9 cellular contexts compared by ENCODE assay signal in the genomic region with DNA sequence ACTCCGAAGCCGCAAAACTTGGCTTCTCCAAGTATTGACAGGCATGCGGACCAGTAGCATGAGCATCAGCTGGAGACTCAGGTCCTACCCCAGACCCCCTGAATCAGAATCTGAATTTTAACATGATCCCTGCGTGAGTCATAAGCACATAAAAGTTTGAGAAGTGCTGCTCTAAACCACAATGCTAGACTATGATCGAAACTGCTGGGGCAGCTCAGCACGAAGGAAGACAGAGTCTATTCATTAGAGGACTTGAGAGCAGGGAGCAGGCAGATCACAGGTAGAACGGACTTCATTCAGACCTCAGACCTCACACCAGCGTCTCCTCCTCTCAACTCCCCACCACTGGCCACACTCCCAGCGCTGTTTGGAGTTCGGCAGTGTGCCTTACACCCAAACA. TPM values are rescaled to one million over a fixed set of nuclear protein-coding genes. Genes with fewer than 3 reads are reported as not detected.
DNase-seq lines count a peak whose midpoint lies in the region; ATAC-seq and TF ChIP-seq lines count a peak whose summit lies in the region.
"Had no signal": no experiment of that assay in that cellular context is flagged by ENCODE, and none has a peak within 500 bp of the region (broad histone marks: within the 10 kb centered on the region; RNA-seq: fewer than 3 reads in every experiment).

No MANE protein-coding gene starts in this region.

- H3K27ac ChIP-seq in foreskin keratinocyte = no peak overlapping the region
- no peak overlapping the region for H3K27ac ChIP-seq in right lobe of liver

- no peaks in the 10 kb centered on the region for H3K9me3 ChIP-seq in right lobe of liver

- no peak for TF ChIP-seq POLR2A in right lobe of liver (IDR thresholded peaks at IDR 0.05)

- no peaks in the 10 kb centered on the region for H3K27me3 ChIP-seq in foreskin keratinocyte
- no peaks in the 10 kb centered on the region for H3K27me3 ChIP-seq in right lobe of liver

- intact Hi-C loops in activated CD4-positive, alpha-beta memory T cell treated with anti-CD3 and anti-CD28 coated beads for 36 hours (cut with micrococcal nuclease) = loop anchor here (1.0 kb wide), 3 partner anchors 8 to 22 kb away; no protein-coding TSS in a partner anchor
- intact Hi-C loops in right lobe of liver (cut with DNase I) = no loop called here

- H3K9me3 Mint-ChIP-seq in activated CD4-positive, alpha-beta memory T cell treated with anti-CD3 and anti-CD28 coated beads for 36 hours = no peaks in the 10 kb centered on the region

- ATAC-seq in GM21786 (IDR thresholded peaks at IDR 0.05; ENCODE audit: unreplicated experiment) (peak; percentile 66), foreskin keratinocyte (peak; percentile 46), HG03342 (IDR thresholded peaks at IDR 0.05; ENCODE audit: unreplicated experiment) (no peak), GM18870 (IDR thresholded peaks at IDR 0.05; ENCODE audit: unreplicated experiment) (no peak), right lobe of liver (no peak)
- ATAC-seq: left ventricle myocardium superior had no signal

- DNase-seq in AG20443 (ENCODE audit: low spot score) (peak; percentile 37), foreskin keratinocyte (no peak), retina (no peak), right lobe of liver (no peak)
- peak; percentile 80 for DNase-seq in activated CD4-positive, alpha-beta memory T cell treated with anti-CD3 and anti-CD28 coated beads for 36 hours
- DNase-seq: left ventricle myocardium superior had no signal

- POLR2A ChIA-PET in activated CD4-positive, alpha-beta memory T cell treated with anti-CD3 and anti-CD28 coated beads for 36 hours (lab: Charles Lee) = interaction anchor here (1.0 kb wide), 1 partner anchor 18 kb away, joined by 3 read pairs; no protein-coding TSS in a partner anchor

- WGBS in right lobe of liver (ENCODE audit: insufficient coverage, low coverage, low lambda C conversion rate, missing lambda C conversion rate) = 81% methylated on average over 8 of the region's 10 CpGs

- H3K27me3 Mint-ChIP-seq in activated CD4-positive, alpha-beta memory T cell treated with anti-CD3 and anti-CD28 coated beads for 36 hours = no peaks in the 10 kb centered on the region

- H3K36me3 ChIP-seq in right lobe of liver = peaks cover 0 to 22% (median 0%) of the 10 kb centered on the region in 4 donors

- H3K4me1 ChIP-seq in foreskin keratinocyte = no peaks in the 10 kb centered on the region
- H3K4me1 ChIP-seq in right lobe of liver = peaks cover 0 to 18% (median 0%) of the 10 kb centered on the region in 4 donors

- peaks cover 56% of the 10 kb centered on the region for H3K4me1 Mint-ChIP-seq in activated CD4-positive, alpha-beta memory T cell treated with anti-CD3 and anti-CD28 coated beads for 36 hours (ENCODE audit: low read depth)

- peak overlapping the region; percentile 84 for H3K27ac Mint-ChIP-seq in activated CD4-positive, alpha-beta memory T cell treated with anti-CD3 and anti-CD28 coated beads for 36 hours

- CTCF ChIA-PET in activated CD4-positive, alpha-beta memory T cell treated with anti-CD3 and anti-CD28 coated beads for 36 hours (lab: Charles Lee) = interaction anchor here (0.5 to 5.5 kb wide), 7 partner anchors 9 to 224 kb away, joined by 3 to 77 read pairs (median 4); no protein-coding TSS in a partner anchor

- TF ChIP-seq CTCF in foreskin keratinocyte (conservative IDR thresholded peaks at IDR 0.05) = no peak
- no peak for TF ChIP-seq CTCF in right lobe of liver (IDR thresholded peaks at IDR 0.05)

- no peak overlapping the region for H3K4me3 ChIP-seq in right lobe of liver

- peaks cover 10% of the 10 kb centered on the region for H3K36me3 Mint-ChIP-seq in activated CD4-positive, alpha-beta memory T cell treated with anti-CD3 and anti-CD28 coated beads for 36 hours

- peak overlapping the region; percentile 44 for H3K4me3 Mint-ChIP-seq in activated CD4-positive, alpha-beta memory T cell treated with anti-CD3 and anti-CD28 coated beads for 36 hours

RNA-seq across cellular contexts. Expression of a gene that starts 16.9 kb away (rescaled TPM):
- 10 to 100 TPM; 20.8 to 21.5 TPM for total RNA-seq in activated CD4-positive, alpha-beta memory T cell treated with anti-CD3 and anti-CD28 coated beads for 36 hours
- total RNA-seq in foreskin keratinocyte (16.9 and 18.6 TPM in 2 replicates), right lobe of liver (10 to 100 TPM in 2 of 6 experiments, 1 to 10 TPM in 4; 8.3 to 10.7 (median 9.4) TPM)
- polyA plus RNA-seq in foreskin keratinocyte = 9.7 and 10.6 TPM in 2 replicates

RNA-seq across cellular contexts. Expression of a gene that starts 46.0 kb away (rescaled TPM):
- total RNA-seq in activated CD4-positive, alpha-beta memory T cell treated with anti-CD3 and anti-CD28 coated beads for 36 hours = 10 to 100 TPM; 57.5 to 62.1 TPM
- total RNA-seq in foreskin keratinocyte (10.0 and 10.2 TPM in 2 replicates), right lobe of liver (10 to 100 TPM in 5 of 6 experiments, 1 to 10 TPM in 1; 9.5 to 14.8 (median 12.2) TPM)
- 8.2 and 8.8 TPM in 2 replicates for polyA plus RNA-seq in foreskin keratinocyte

RNA-seq across cellular contexts. Expression of a gene that starts 53.5 kb away (rescaled TPM):
- total RNA-seq in activated CD4-positive, alpha-beta memory T cell treated with anti-CD3 and anti-CD28 coated beads for 36 hours = under 1 TPM; 0.45 to 0.73 TPM
- 630 and 1,498 TPM in 2 replicates for total RNA-seq in foreskin keratinocyte
- 544 and 1,190 TPM in 2 replicates for polyA plus RNA-seq in foreskin keratinocyte
- total RNA-seq in right lobe of liver = 1 to 10 TPM in 2 of 6 experiments, under 1 TPM in 4; 0.24 to 4.3 (median 0.87) TPM

Comparison
In these comparisons a context has a peak if more than half of its experiments do, and no peak if none do; other contexts are left out.
1. DNase-seq: peak in AG20443 (single experiment) and activated CD4-positive, alpha-beta memory T cell treated with anti-CD3 and anti-CD28 coated beads for 36 hours (single experiment); none in foreskin keratinocyte (0 of 2), retina (single experiment) and right lobe of liver (0 of 3).
2. ATAC-seq: peak in GM21786 (single experiment) and foreskin keratinocyte (single experiment); none in HG03342 (single experiment), GM18870 (single experiment) and right lobe of liver (0 of 4).
3. RNA of a gene that starts 53.5 kb away (total RNA-seq): 630 to 1,498 TPM in foreskin keratinocyte; 0.24 to 4.3 TPM in right lobe of liver and 0.45 to 0.73 TPM in activated CD4-positive, alpha-beta memory T cell treated with anti-CD3 and anti-CD28 coated beads for 36 hours; every median in the first group is over 100 times any median in the second.